1 cellular context compared by ENCODE assay signal in the genomic region with DNA sequence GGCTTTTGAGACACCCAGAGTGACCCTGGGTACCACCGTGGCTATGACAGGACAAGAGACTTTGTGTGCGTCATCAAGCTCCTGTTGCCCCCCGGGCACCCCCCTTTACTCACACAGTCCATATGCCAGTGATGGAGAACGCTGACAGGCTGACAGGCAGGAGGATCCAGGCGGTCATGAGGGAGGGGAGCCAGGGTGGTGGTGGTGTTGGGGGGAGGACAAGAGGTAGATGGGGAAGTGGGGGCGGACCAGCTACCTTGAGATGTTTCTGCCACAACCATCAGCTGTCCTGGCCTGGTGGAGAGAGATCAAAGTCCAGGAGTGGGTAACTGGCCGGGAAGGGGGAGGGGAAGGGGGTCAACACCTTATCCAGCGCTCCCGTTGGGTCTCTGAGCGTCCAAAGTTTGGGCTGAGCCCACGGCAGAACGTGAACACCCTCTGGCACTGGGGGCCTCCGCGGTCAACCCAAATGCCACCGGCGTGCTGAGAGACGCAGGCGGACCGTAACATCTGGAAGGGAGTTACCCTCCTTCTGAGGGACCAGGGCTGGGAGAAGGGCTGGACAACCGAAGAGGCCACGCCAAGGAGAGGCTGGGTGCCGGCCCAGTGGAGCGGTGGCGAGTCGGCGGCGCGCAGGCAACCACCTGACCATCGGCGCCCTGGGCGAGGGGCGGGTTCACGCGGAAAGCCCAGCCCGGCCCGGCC.
TF ChIP-seq lines count a peak whose summit lies in the region.

No MANE protein-coding gene starts in this region.

TF ChIP-seq in GM23338, 12 proteins besides CTCF, POLR2A, EP300 and RAD21 (continued from another document):
- TF ChIP-seq, protein P1, sequence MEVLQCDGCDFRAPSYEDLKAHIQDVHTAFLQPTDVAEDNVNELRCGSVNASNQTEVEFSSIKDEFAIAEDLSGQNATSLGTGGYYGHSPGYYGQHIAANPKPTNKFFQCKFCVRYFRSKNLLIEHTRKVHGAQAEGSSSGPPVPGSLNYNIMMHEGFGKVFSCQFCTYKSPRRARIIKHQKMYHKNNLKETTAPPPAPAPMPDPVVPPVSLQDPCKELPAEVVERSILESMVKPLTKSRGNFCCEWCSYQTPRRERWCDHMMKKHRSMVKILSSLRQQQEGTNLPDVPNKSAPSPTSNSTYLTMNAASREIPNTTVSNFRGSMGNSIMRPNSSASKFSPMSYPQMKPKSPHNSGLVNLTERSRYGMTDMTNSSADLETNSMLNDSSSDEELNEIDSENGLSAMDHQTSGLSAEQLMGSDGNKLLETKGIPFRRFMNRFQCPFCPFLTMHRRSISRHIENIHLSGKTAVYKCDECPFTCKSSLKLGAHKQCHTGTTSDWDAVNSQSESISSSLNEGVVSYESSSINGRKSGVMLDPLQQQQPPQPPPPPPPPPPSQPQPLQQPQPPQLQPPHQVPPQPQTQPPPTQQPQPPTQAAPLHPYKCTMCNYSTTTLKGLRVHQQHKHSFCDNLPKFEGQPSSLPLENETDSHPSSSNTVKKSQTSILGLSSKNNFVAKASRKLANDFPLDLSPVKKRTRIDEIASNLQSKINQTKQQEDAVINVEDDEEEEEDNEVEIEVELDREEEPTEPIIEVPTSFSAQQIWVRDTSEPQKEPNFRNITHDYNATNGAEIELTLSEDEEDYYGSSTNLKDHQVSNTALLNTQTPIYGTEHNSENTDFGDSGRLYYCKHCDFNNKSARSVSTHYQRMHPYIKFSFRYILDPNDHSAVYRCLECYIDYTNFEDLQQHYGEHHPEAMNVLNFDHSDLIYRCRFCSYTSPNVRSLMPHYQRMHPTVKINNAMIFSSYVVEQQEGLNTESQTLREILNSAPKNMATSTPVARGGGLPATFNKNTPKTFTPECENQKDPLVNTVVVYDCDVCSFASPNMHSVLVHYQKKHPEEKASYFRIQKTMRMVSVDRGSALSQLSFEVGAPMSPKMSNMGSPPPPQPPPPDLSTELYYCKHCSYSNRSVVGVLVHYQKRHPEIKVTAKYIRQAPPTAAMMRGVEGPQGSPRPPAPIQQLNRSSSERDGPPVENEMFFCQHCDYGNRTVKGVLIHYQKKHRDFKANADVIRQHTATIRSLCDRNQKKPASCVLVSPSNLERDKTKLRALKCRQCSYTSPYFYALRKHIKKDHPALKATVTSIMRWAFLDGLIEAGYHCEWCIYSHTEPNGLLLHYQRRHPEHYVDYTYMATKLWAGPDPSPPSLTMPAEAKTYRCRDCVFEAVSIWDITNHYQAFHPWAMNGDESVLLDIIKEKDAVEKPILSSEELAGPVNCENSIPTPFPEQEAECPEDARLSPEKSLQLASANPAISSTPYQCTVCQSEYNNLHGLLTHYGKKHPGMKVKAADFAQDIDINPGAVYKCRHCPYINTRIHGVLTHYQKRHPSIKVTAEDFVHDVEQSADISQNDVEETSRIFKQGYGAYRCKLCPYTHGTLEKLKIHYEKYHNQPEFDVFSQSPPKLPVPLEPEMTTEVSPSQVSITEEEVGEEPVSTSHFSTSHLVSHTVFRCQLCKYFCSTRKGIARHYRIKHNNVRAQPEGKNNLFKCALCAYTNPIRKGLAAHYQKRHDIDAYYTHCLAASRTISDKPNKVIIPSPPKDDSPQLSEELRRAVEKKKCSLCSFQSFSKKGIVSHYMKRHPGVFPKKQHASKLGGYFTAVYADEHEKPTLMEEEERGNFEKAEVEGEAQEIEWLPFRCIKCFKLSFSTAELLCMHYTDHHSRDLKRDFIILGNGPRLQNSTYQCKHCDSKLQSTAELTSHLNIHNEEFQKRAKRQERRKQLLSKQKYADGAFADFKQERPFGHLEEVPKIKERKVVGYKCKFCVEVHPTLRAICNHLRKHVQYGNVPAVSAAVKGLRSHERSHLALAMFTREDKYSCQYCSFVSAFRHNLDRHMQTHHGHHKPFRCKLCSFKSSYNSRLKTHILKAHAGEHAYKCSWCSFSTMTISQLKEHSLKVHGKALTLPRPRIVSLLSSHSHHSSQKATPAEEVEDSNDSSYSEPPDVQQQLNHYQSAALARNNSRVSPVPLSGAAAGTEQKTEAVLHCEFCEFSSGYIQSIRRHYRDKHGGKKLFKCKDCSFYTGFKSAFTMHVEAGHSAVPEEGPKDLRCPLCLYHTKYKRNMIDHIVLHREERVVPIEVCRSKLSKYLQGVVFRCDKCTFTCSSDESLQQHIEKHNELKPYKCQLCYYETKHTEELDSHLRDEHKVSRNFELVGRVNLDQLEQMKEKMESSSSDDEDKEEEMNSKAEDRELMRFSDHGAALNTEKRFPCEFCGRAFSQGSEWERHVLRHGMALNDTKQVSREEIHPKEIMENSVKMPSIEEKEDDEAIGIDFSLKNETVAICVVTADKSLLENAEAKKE (CRISPR knock-in tag; IDR thresholded peaks at IDR 0.05), result no peak
- TF ChIP-seq, protein P2, sequence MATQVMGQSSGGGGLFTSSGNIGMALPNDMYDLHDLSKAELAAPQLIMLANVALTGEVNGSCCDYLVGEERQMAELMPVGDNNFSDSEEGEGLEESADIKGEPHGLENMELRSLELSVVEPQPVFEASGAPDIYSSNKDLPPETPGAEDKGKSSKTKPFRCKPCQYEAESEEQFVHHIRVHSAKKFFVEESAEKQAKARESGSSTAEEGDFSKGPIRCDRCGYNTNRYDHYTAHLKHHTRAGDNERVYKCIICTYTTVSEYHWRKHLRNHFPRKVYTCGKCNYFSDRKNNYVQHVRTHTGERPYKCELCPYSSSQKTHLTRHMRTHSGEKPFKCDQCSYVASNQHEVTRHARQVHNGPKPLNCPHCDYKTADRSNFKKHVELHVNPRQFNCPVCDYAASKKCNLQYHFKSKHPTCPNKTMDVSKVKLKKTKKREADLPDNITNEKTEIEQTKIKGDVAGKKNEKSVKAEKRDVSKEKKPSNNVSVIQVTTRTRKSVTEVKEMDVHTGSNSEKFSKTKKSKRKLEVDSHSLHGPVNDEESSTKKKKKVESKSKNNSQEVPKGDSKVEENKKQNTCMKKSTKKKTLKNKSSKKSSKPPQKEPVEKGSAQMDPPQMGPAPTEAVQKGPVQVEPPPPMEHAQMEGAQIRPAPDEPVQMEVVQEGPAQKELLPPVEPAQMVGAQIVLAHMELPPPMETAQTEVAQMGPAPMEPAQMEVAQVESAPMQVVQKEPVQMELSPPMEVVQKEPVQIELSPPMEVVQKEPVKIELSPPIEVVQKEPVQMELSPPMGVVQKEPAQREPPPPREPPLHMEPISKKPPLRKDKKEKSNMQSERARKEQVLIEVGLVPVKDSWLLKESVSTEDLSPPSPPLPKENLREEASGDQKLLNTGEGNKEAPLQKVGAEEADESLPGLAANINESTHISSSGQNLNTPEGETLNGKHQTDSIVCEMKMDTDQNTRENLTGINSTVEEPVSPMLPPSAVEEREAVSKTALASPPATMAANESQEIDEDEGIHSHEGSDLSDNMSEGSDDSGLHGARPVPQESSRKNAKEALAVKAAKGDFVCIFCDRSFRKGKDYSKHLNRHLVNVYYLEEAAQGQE (IDR thresholded peaks at IDR 0.05; ENCODE audit: unreplicated experiment), result no peak
- TF ChIP-seq ZNF114 (CRISPR knock-in tag; IDR thresholded peaks at IDR 0.05), result no peak
- TF ChIP-seq JUNB (IDR thresholded peaks at IDR 0.05; ENCODE audit: unreplicated experiment), result no peak
- no peak for TF ChIP-seq CREB1 (CRISPR knock-in tag; IDR thresholded peaks at IDR 0.05; ENCODE audit: low read depth)
